Comparison of ENCODE assay signal across 9 cellular contexts in genomic region chr19:6730153-6730804, GRCh38. TPM values are rescaled to one million over a fixed set of nuclear protein-coding genes. Genes with fewer than 3 reads are reported as not detected.
DNase-seq lines count a peak whose midpoint lies in the region; ATAC-seq and TF ChIP-seq lines count a peak whose summit lies in the region.
"Had no signal": no experiment of that assay in that cellular context is flagged by ENCODE, and none has a peak within 500 bp of the region (broad histone marks: within the 10 kb centered on the region; RNA-seq: fewer than 3 reads in every experiment).

No MANE protein-coding gene starts in this region.

- no peak overlapping the region for H4K5ac ChIP-seq in IMR-90 (ENCODE audit: low read depth, low read length)

- no peak for DNase-seq in IMR-90
- peak; percentile 43 for DNase-seq in activated CD4-positive, alpha-beta memory T cell treated with anti-CD3 and anti-CD28 coated beads, Interleukin-2, amount 10 ng/mL, durations not matched to agents 7 days and 5 days
- peak; percentile 27 for DNase-seq in iris pigment epithelial cell (ENCODE audit: low read depth)
- DNase-seq in stimulated activated CD4-positive, alpha-beta T cell treated with anti-CD3 and anti-CD28 coated beads, TNF-alpha, amount 100 ng/mL, for 48 hours (ENCODE audit: low read depth in 3 of 3) = peak in 2 of 3 donors; percentile 41 to 67
- DNase-seq in UCSD-AML1 (lab: John Stamatoyannopoulos, UW; ENCODE audit: unreplicated experiment) = no peak
- no peak for DNase-seq in brain microvascular endothelial cell

- H3K9me1 ChIP-seq in IMR-90 (ENCODE audit: insufficient read depth, low read length) = no peaks in the 10 kb centered on the region; the same call in 1 of the 2 replicates

- no peak overlapping the region for H2BK120ac ChIP-seq in IMR-90 (ENCODE audit: low read depth, low read length)

- H4K8ac ChIP-seq in IMR-90 (ENCODE audit: low read depth in 2 of 2, low read length in 2 of 2) = no peak overlapping the region

- in situ Hi-C loops in IMR-90 (cut with MboI; ENCODE audit: low sequenced_read_pairs) (loop anchor here (10.0 kb wide), 2 partner anchors 135 to 215 kb away; no protein-coding TSS in a partner anchor), brain microvascular endothelial cell (cut with HindIII; ENCODE audit: low pct_ligation_motif_present, low sequenced_read_pairs) (no loop called here)

- H3K27me3 ChIP-seq in IMR-90 (ENCODE audit: control insufficient read depth, insufficient read depth, low read length) (no peaks in the 10 kb centered on the region), brain microvascular endothelial cell (replicated peaks) (no peaks in the 10 kb centered on the region)

- ATAC-seq in IMR-90 (ENCODE audit: low read depth) = no peak
- no peak for ATAC-seq in GM19452 (IDR thresholded peaks at IDR 0.05; ENCODE audit: unreplicated experiment)

- no peak for TF ChIP-seq RAD21 in IMR-90 (IDR thresholded peaks at IDR 0.05; ENCODE audit: low read length)

- H4K91ac ChIP-seq in IMR-90 (ENCODE audit: insufficient read depth, low read depth, low read length) = no peak overlapping the region

- no peak overlapping the region for H3K9ac ChIP-seq in IMR-90 (ENCODE audit: low read depth, low read length)

- 28% methylated on average over 2 of the region's 27 CpGs; no CpG with 5 or more reads in 1 of the 2 experiments for WGBS in IMR-90 (ENCODE audit: extremely low coverage in 2 of 2, insufficient read length in 1 of 2), 2 experiments

- H2AK9ac ChIP-seq in IMR-90 (replicated peaks; ENCODE audit: low read depth, low read length, poor library complexity) = no peak overlapping the region

- no peaks in the 10 kb centered on the region for H4K20me1 ChIP-seq in IMR-90 (ENCODE audit: insufficient read depth, low read length)

- peak overlapping the region; percentile 29 for H2AFZ ChIP-seq in IMR-90 (replicated peaks; ENCODE audit: low read length, poor library complexity)

- H3K9me3 ChIP-seq in IMR-90 (ENCODE audit: control insufficient read depth, insufficient read depth, low read length) = no peaks in the 10 kb centered on the region

- H3K4me1 Mint-ChIP-seq in activated CD4-positive, alpha-beta memory T cell treated with anti-CD3 and anti-CD28 coated beads, Interleukin-2, amount 10 ng/mL, durations not matched to agents 7 days and 5 days = peaks cover 7% of the 10 kb centered on the region

- H3K18ac ChIP-seq in IMR-90 (ENCODE audit: low read depth, low read length) = no peak overlapping the region

- no peak overlapping the region for H3K27ac ChIP-seq in IMR-90 (ENCODE audit: insufficient read depth, low read length)
- no peak overlapping the region for H3K27ac ChIP-seq in brain microvascular endothelial cell
- H3K27ac ChIP-seq: VCaP had no signal

- H2BK5ac ChIP-seq in IMR-90 (ENCODE audit: low read depth, low read length, poor library complexity, severe bottlenecking) = no peak overlapping the region

- no peak overlapping the region for H2BK20ac ChIP-seq in IMR-90 (ENCODE audit: low read depth, low read length)

- CTCF ChIA-PET in IMR-90 (lab: Yijun Ruan, JAX) = no interaction called here
- CTCF ChIA-PET in activated CD4-positive, alpha-beta memory T cell treated with anti-CD3 and anti-CD28 coated beads, Interleukin-2, amount 10 ng/mL, durations not matched to agents 7 days and 5 days (lab: Charles Lee) = no interaction called here

- H3K4me2 ChIP-seq in IMR-90 (ENCODE audit: low read depth, low read length) = no peak overlapping the region

- BruUV-seq in IMR-90 (replicated peaks; lab: Mats Ljungman, UMichigan) = no TSS peak

- intact Hi-C loops in IMR-90 (cut with micrococcal nuclease) = loop anchor here (10.0 kb wide), 1 partner anchor 335 kb away; the partner anchor contains the start of gene ZNF557

- no peak for TF ChIP-seq CTCF in IMR-90 (conservative IDR thresholded peaks at IDR 0.05; ENCODE audit: low read depth, low read length)
- no peak for TF ChIP-seq CTCF in brain microvascular endothelial cell (IDR thresholded peaks at IDR 0.05; ENCODE audit: low read depth, low read length, missing control alignments)

- dilution Hi-C loops in IMR-90 (cut with HindIII; ENCODE audit: low sequenced_read_pairs, unreplicated experiment) = no loop called here

- no peak overlapping the region for H3K4me3 Mint-ChIP-seq in activated CD4-positive, alpha-beta memory T cell treated with anti-CD3 and anti-CD28 coated beads, Interleukin-2, amount 10 ng/mL, durations not matched to agents 7 days and 5 days

- H3K4me3 ChIP-seq in IMR-90 (ENCODE audit: insufficient read depth, low read depth, low read length) (no peak overlapping the region), brain microvascular endothelial cell (ENCODE audit: low read depth, low read length) (no peak overlapping the region)

- no peak overlapping the region for H3K27ac Mint-ChIP-seq in activated CD4-positive, alpha-beta memory T cell treated with anti-CD3 and anti-CD28 coated beads, Interleukin-2, amount 10 ng/mL, durations not matched to agents 7 days and 5 days

- H3K27me3 Mint-ChIP-seq in activated CD4-positive, alpha-beta memory T cell treated with anti-CD3 and anti-CD28 coated beads, Interleukin-2, amount 10 ng/mL, durations not matched to agents 7 days and 5 days = no peaks in the 10 kb centered on the region

- H3K36me3 ChIP-seq in IMR-90 (ENCODE audit: control insufficient read depth, insufficient read depth, low read length) (peaks cover 11% of the 10 kb centered on the region; the same call in 1 of the 2 replicates), brain microvascular endothelial cell (replicated peaks) (peaks cover 9% of the 10 kb centered on the region)

- no peak for TF ChIP-seq POLR2A in IMR-90 (IDR thresholded peaks at IDR 0.05; ENCODE audit: low read depth, low read length)

- no peak overlapping the region for H3K14ac ChIP-seq in IMR-90 (replicated peaks; ENCODE audit: low read depth, low read length)

- H3K4ac ChIP-seq in IMR-90 (ENCODE audit: low read depth, low read length) = no peak overlapping the region

- H3K23ac ChIP-seq in IMR-90 (ENCODE audit: low read depth, low read length) = no peak overlapping the region

- H3K4me1 ChIP-seq in IMR-90 (ENCODE audit: control insufficient read depth, insufficient read depth, low read length) = no peaks in the 10 kb centered on the region

- H3K56ac ChIP-seq in IMR-90 (ENCODE audit: extremely low read depth, insufficient read depth, low read length) = no peak overlapping the region

- no peak overlapping the region for H2AK5ac ChIP-seq in IMR-90 (ENCODE audit: low read depth, low read length)

- POLR2A ChIA-PET in IMR-90 (lab: Charles Lee; ENCODE audit: unreplicated experiment) = no interaction called here
- POLR2A ChIA-PET in activated CD4-positive, alpha-beta memory T cell treated with anti-CD3 and anti-CD28 coated beads, Interleukin-2, amount 10 ng/mL, durations not matched to agents 7 days and 5 days (lab: Charles Lee) = interaction anchor here (2.2 kb wide), 1 partner anchor 8 kb away, joined by 9 read pairs; the partner anchor contains the start of gene GPR108

- H3K36me3 Mint-ChIP-seq in activated CD4-positive, alpha-beta memory T cell treated with anti-CD3 and anti-CD28 coated beads, Interleukin-2, amount 10 ng/mL, durations not matched to agents 7 days and 5 days (ENCODE audit: low read depth) = peaks cover 20% of the 10 kb centered on the region

- H3K9me3 Mint-ChIP-seq in activated CD4-positive, alpha-beta memory T cell treated with anti-CD3 and anti-CD28 coated beads, Interleukin-2, amount 10 ng/mL, durations not matched to agents 7 days and 5 days = no peaks in the 10 kb centered on the region

- no peak overlapping the region for H2BK15ac ChIP-seq in IMR-90 (ENCODE audit: low read depth, low read length)

- peaks cover 0 to 9% of the 10 kb centered on the region in 2 experiments; a peak in 3 of 4 replicates for H3K79me1 ChIP-seq in IMR-90 (ENCODE audit: low read depth in 1 of 2, low read length in 2 of 2)

TF ChIP-seq in IMR-90, 13 proteins besides CTCF, POLR2A, EP300 and RAD21 (continues in another document):
- TF ChIP-seq RCOR1 (IDR thresholded peaks at IDR 0.05; ENCODE audit: insufficient replicate concordance, low read length) = no peak

RNA-seq across cellular contexts. Expression of gene GPR108, which starts 7.1 kb away (rescaled TPM):
- total RNA-seq in IMR-90 (2012; rRNA removed) = 17.5 and 28.0 TPM in 2 replicates
- polyA plus RNA-seq in IMR-90 (2012; rRNA removed) = 38.9 and 44.2 TPM in 2 replicates
- polyA plus RNA-seq in IMR-90 (2012; cell fraction: cytosol; rRNA removed) = 31.9 and 52.0 TPM in 2 replicates
- 107 and 192 TPM in 2 replicates for polyA plus RNA-seq in IMR-90 (2012; cell fraction: nucleus; rRNA removed; ENCODE audit: low replicate concordance)
- total RNA-seq in activated CD4-positive, alpha-beta memory T cell treated with anti-CD3 and anti-CD28 coated beads, Interleukin-2, amount 10 ng/mL, durations not matched to agents 7 days and 5 days = 100 to 1,000 TPM; 105 to 107 TPM

RNA-seq across cellular contexts. Expression of gene TRIP10, which starts 9.2 kb away (rescaled TPM):
- total RNA-seq in IMR-90 (2012; rRNA removed) = 32.8 and 39.1 TPM in 2 replicates
- polyA plus RNA-seq in IMR-90 (2012; rRNA removed) = 47.0 and 50.7 TPM in 2 replicates
- 36.1 and 37.6 TPM in 2 replicates for polyA plus RNA-seq in IMR-90 (2012; cell fraction: cytosol; rRNA removed)
- polyA plus RNA-seq in IMR-90 (2012; cell fraction: nucleus; rRNA removed; ENCODE audit: low replicate concordance) = 167 and 251 TPM in 2 replicates
- 10 to 100 TPM; 17.6 to 19.5 TPM for total RNA-seq in activated CD4-positive, alpha-beta memory T cell treated with anti-CD3 and anti-CD28 coated beads, Interleukin-2, amount 10 ng/mL, durations not matched to agents 7 days and 5 days

RNA-seq across cellular contexts. Expression of gene C3, which starts 9.8 kb away (rescaled TPM):
- total RNA-seq in IMR-90 (2012; rRNA removed) = 0.28 TPM in 1 of 2 replicates, not detected in the other
- polyA plus RNA-seq in IMR-90 (2012; rRNA removed) = 0.36 and 0.53 TPM in 2 replicates
- 0.08 and 0.47 TPM in 2 replicates for polyA plus RNA-seq in IMR-90 (2012; cell fraction: cytosol; rRNA removed)
- 0.40 and 0.99 TPM in 2 replicates for polyA plus RNA-seq in IMR-90 (2012; cell fraction: nucleus; rRNA removed; ENCODE audit: low replicate concordance)
- under 1 TPM; 0.28 to 0.60 TPM for total RNA-seq in activated CD4-positive, alpha-beta memory T cell treated with anti-CD3 and anti-CD28 coated beads, Interleukin-2, amount 10 ng/mL, durations not matched to agents 7 days and 5 days

RNA-seq across cellular contexts. Expression of gene SH2D3A, which starts 37.0 kb away (rescaled TPM):
- under 0.01 TPM in 1 of 2 replicates, not detected in the other for total RNA-seq in IMR-90 (2012; rRNA removed)
- polyA plus RNA-seq in IMR-90 (2012; rRNA removed) = 0.09 TPM in 2 replicates
- polyA plus RNA-seq in IMR-90 (2012; cell fraction: cytosol; rRNA removed) = 0.03 TPM in 1 of 2 replicates, not detected in the other
- polyA plus RNA-seq in IMR-90 (2012; cell fraction: nucleus; rRNA removed; ENCODE audit: low replicate concordance) = 0.15 and 0.17 TPM in 2 replicates
- 10 to 100 TPM; 26.4 to 28.1 TPM for total RNA-seq in activated CD4-positive, alpha-beta memory T cell treated with anti-CD3 and anti-CD28 coated beads, Interleukin-2, amount 10 ng/mL, durations not matched to agents 7 days and 5 days

RNA-seq across cellular contexts. Expression of gene VAV1, which starts 42.2 kb away (rescaled TPM):
- not detected in 2 replicates for total RNA-seq in IMR-90 (2012; rRNA removed)
- not detected in 2 replicates for polyA plus RNA-seq in IMR-90 (2012; rRNA removed)
- polyA plus RNA-seq in IMR-90 (2012; cell fraction: cytosol; rRNA removed) = not detected in 2 replicates
- not detected in 2 replicates for polyA plus RNA-seq in IMR-90 (2012; cell fraction: nucleus; rRNA removed; ENCODE audit: low replicate concordance)
- total RNA-seq in activated CD4-positive, alpha-beta memory T cell treated with anti-CD3 and anti-CD28 coated beads, Interleukin-2, amount 10 ng/mL, durations not matched to agents 7 days and 5 days = 100 to 1,000 TPM; 105 to 107 TPM
- total RNA-seq: fibroblast of villous mesenchyme had no signal

Comparison
In these comparisons a context has a peak if more than half of its experiments do, and no peak if none do; other contexts are left out.
1. DNase-seq: peak in activated CD4-positive, alpha-beta memory T cell treated with anti-CD3 and anti-CD28 coated beads, Interleukin-2, amount 10 ng/mL, durations not matched to agents 7 days and 5 days (single experiment), iris pigment epithelial cell (single experiment) and stimulated activated CD4-positive, alpha-beta T cell treated with anti-CD3 and anti-CD28 coated beads, TNF-alpha, amount 100 ng/mL, for 48 hours (2 of 3); none in IMR-90 (single experiment), UCSD-AML1 (single experiment) and brain microvascular endothelial cell (single experiment).